22 cellular contexts compared by ENCODE assay signal in genomic region chr9:126093771-126094170, GRCh38.
"Had no signal": no experiment of that assay in that cellular context is flagged by ENCODE, and none has a peak within 500 bp of the region (broad histone marks: within the 10 kb centered on the region; RNA-seq: fewer than 3 reads in every experiment).

No MANE protein-coding gene starts in this region.

- H3K27ac Mint-ChIP-seq: activated naive CD4-positive, alpha-beta T cell treated with anti-CD3 and anti-CD28 coated beads, Interleukin-2, amount 50 U/mL, for 24 hours; immature natural killer cell; naive thymus-derived CD8-positive, alpha-beta T cell; stimulated activated naive B cell treated with anti-CD40 and anti-IgM and Interleukin-4, amounts not matched to agents 10 μg/mL and 1 μg/mL and 100 μg/mL, for 72 hours; T-helper 2 cell treated with Interferon-gamma antibody and Interleukin-4, amounts not matched to agents 5 μg/mL and 100 μg/mL, for 36 hours; type B pancreatic cell had no signal

- ATAC-seq: body of pancreas; heart right ventricle; naive thymus-derived CD8-positive, alpha-beta T cell; sciatic nerve; stimulated activated naive B cell treated with anti-CD40 and anti-IgM and Interleukin-4, amounts not matched to agents 10 μg/mL and 1 μg/mL and 100 μg/mL, for 72 hours had no signal

- H3K4me3 Mint-ChIP-seq: activated naive CD4-positive, alpha-beta T cell treated with anti-CD3 and anti-CD28 coated beads, Interleukin-2, amount 50 U/mL, for 24 hours; immature natural killer cell; naive thymus-derived CD8-positive, alpha-beta T cell; stimulated activated naive B cell treated with anti-CD40 and anti-IgM and Interleukin-4, amounts not matched to agents 10 μg/mL and 1 μg/mL and 100 μg/mL, for 72 hours; T-helper 2 cell treated with Interferon-gamma antibody and Interleukin-4, amounts not matched to agents 5 μg/mL and 100 μg/mL, for 36 hours; type B pancreatic cell had no signal

- H3K9me3 ChIP-seq: body of pancreas, left ventricle myocardium inferior, thoracic aorta had no signal

- H3K36me3 ChIP-seq: cardiac muscle cell, heart right ventricle, left ventricle myocardium inferior, thoracic aorta, WERI-Rb-1 had no signal

- DNase-seq: activated CD4-positive, alpha-beta T cell treated with anti-CD3 and anti-CD28 coated beads for 1 hour; activated CD4-positive, alpha-beta T cell treated with anti-CD3 and anti-CD28 coated beads, Interleukin-2, amount 50 U/mL, for 1 hour; activated gamma-delta T cell treated with Interleukin-2 at 50 U/mL for 16 hours; activated T-cell treated with anti-CD3 and anti-CD28 coated beads, Interleukin-2, amount 50 U/mL, for 1 hour; anterior cingulate cortex; body of pancreas; heart right ventricle; immature natural killer cell; left ventricle myocardium inferior; naive thymus-derived CD8-positive, alpha-beta T cell; small intestine; stimulated activated CD4-positive, alpha-beta T cell treated with anti-CD3 and anti-CD28 coated beads, Interleukin-2, amount 100 ng/mL, for 48 hours; stimulated activated CD8-positive, alpha-beta memory T cell treated with anti-CD3 and anti-CD28 coated beads, Interleukin-4, amount 100 ng/mL, for 48 hours; stimulated activated naive B cell treated with anti-CD40 and anti-IgM and Interleukin-4, amounts not matched to agents 10 μg/mL and 1 μg/mL and 100 μg/mL, for 72 hours; WERI-Rb-1 had no signal

- H3K4me1 Mint-ChIP-seq: activated naive CD4-positive, alpha-beta T cell treated with anti-CD3 and anti-CD28 coated beads, Interleukin-2, amount 50 U/mL, for 24 hours; immature natural killer cell; stimulated activated naive B cell treated with anti-CD40 and anti-IgM and Interleukin-4, amounts not matched to agents 10 μg/mL and 1 μg/mL and 100 μg/mL, for 72 hours had no signal

- H3K36me3 Mint-ChIP-seq: activated naive CD4-positive, alpha-beta T cell treated with anti-CD3 and anti-CD28 coated beads, Interleukin-2, amount 50 U/mL, for 24 hours; immature natural killer cell; naive thymus-derived CD8-positive, alpha-beta T cell; stimulated activated naive B cell treated with anti-CD40 and anti-IgM and Interleukin-4, amounts not matched to agents 10 μg/mL and 1 μg/mL and 100 μg/mL, for 72 hours; type B pancreatic cell had no signal

- H3K4me3 ChIP-seq: body of pancreas, cardiac muscle cell, heart right ventricle, left ventricle myocardium inferior, thoracic aorta had no signal

- H3K27me3 ChIP-seq: body of pancreas, cardiac muscle cell had no signal

- H3K4me1 ChIP-seq: body of pancreas, heart right ventricle, left ventricle myocardium inferior had no signal

- H3K27ac ChIP-seq: body of pancreas, cardiac muscle cell, epithelial cell of prostate, heart right ventricle, left ventricle myocardium inferior, thoracic aorta, WERI-Rb-1 had no signal

- H3K9me3 Mint-ChIP-seq: activated naive CD4-positive, alpha-beta T cell treated with anti-CD3 and anti-CD28 coated beads, Interleukin-2, amount 50 U/mL, for 24 hours; immature natural killer cell; stimulated activated naive B cell treated with anti-CD40 and anti-IgM and Interleukin-4, amounts not matched to agents 10 μg/mL and 1 μg/mL and 100 μg/mL, for 72 hours; T-helper 2 cell treated with Interferon-gamma antibody and Interleukin-4, amounts not matched to agents 5 μg/mL and 100 μg/mL, for 36 hours; type B pancreatic cell had no signal
